In the genomic region with DNA sequence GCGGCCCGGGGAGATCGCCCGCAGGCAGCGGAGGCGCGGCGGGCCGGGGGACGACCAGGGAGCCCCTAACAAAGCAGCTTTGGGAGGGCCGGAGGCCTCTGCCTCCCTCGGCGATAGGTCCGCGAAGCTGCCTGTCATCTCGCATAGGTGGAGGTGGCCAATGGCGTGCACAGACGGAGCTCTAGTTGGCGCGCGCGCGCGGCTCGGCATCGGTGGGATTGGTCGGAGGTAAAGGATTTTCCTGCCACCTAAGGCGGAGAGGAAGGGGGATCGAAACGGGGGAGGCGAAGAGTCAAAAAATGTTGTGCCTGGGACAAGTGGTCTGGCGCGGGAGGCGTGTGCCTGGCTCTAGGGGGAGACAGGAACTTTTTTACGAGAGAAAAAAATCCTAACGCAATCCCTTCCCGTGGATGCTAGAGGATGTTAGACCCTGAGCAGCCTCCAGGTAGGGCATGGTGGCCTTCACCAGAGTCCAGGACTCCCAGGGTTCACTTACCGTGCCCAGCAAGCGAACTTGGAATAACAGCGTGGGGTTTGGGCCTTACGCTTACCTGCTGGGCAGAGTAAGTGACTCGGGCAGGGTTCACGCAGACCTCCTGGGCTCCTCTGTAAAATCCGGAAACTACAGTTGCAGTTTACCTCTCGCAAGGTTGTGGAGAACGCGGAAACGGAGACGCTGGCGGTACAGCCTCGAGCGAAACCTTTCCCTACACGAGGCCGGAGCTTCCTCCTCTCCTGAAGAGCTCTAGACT, we compare ENCODE assay signal across 8 cellular contexts.
A peak's percentile ranks its signal among the peaks of the same experiment; 100 is the strongest.
DNase-seq lines count a peak whose midpoint lies in the region; ATAC-seq and TF ChIP-seq lines count a peak whose summit lies in the region.

No MANE protein-coding gene starts in this region.

- peak; percentile 31 for TF ChIP-seq RAD21 in neural cell (conservative IDR thresholded peaks at IDR 0.05)

- H2AFZ ChIP-seq in OCI-LY7 (ENCODE audit: low read length) (peak overlapping the region; percentile 78; the same call in 1 of the 2 replicates), neural cell (ENCODE audit: low read depth, low read length) (peak overlapping the region; percentile 62)

- peak; percentile 94 for DNase-seq in HK-2 (ENCODE audit: unreplicated experiment)
- peak; percentile 99 for DNase-seq in OCI-LY7 (ENCODE audit: low spot score)
- peak; percentile 89 for DNase-seq in activated T-helper 2 cell treated with anti-CD3 and anti-CD28 coated beads, Interferon-gamma antibody, Interleukin-2, Interleukin-4, amounts not matched to agents 10 μg/mL and 5 μg/mL and 100 μg/mL, durations not matched to agents 14 hours and 24 hours and 36 hours (ENCODE audit: low spot score)
- peak; percentile 49 for DNase-seq in fibroblast of peridontal ligament (ENCODE audit: extremely low read depth)
- peak; percentile 97 for DNase-seq in stimulated activated naive CD8-positive, alpha-beta T cell treated with anti-CD3 and anti-CD28 coated beads, Interleukin-15, Interleukin-2, amounts not matched to agents 100 U/mL and 50 U/mL, for 24 hours

- no peak for TF ChIP-seq CTCF in C4-2B (conservative IDR thresholded peaks at IDR 0.05)
- TF ChIP-seq CTCF in OCI-LY7 (conservative IDR thresholded peaks at IDR 0.05; ENCODE audit: low read length) = no peak
- TF ChIP-seq CTCF in neural cell (IDR thresholded peaks at IDR 0.05; ENCODE audit: poor library complexity, severe bottlenecking) = peak; percentile 19

- H3K36me3 ChIP-seq in OCI-LY7 (ENCODE audit: insufficient read depth, low read length) (no peaks in the 10 kb centered on the region), neural cell (ENCODE audit: insufficient read depth, low read length) (no peaks in the 10 kb centered on the region)

- CTCF ChIA-PET in OCI-LY7 (lab: Charles Lee; ENCODE audit: unreplicated experiment) = interaction anchor here (0.6 to 1.9 kb wide), 9 partner anchors 10 to 1032 kb away, joined by 3 to 6 read pairs (median 4); no protein-coding TSS in a partner anchor

- BruUV-seq in OCI-LY7 (replicated peaks; lab: Mats Ljungman, UMichigan) = TSS peak; percentile 72

- no peaks in the 10 kb centered on the region for H3F3A ChIP-seq in neural cell (ENCODE audit: insufficient read depth, low read length, poor library complexity, severe bottlenecking)

- H3K79me2 ChIP-seq in OCI-LY7 (ENCODE audit: insufficient read depth, low read depth, low read length) (peaks cover 22% of the 10 kb centered on the region), neural cell (replicated peaks; ENCODE audit: insufficient read depth, low read length) (peaks cover 4% of the 10 kb centered on the region)

- H3K4me2 ChIP-seq in OCI-LY7 (ENCODE audit: low read length) = peak overlapping the region; percentile 91
- peak overlapping the region; percentile 65 for H3K4me2 ChIP-seq in neural cell (ENCODE audit: low read length)

- no peaks in the 10 kb centered on the region for H3K9me2 ChIP-seq in OCI-LY7 (ENCODE audit: insufficient read depth, low read length)
- H3K9me2 ChIP-seq in neural cell (ENCODE audit: insufficient read depth, low read length) = no peaks in the 10 kb centered on the region

- TF ChIP-seq EP300 in neural cell (conservative IDR thresholded peaks at IDR 0.05; ENCODE audit: poor library complexity, severe bottlenecking) = no peak

- H3K27me3 Mint-ChIP-seq in activated T-helper 2 cell treated with anti-CD3 and anti-CD28 coated beads, Interferon-gamma antibody, Interleukin-2, Interleukin-4, amounts not matched to agents 10 μg/mL and 5 μg/mL and 100 μg/mL, durations not matched to agents 14 hours and 24 hours and 36 hours (ENCODE audit: low read depth) = peaks cover 36% of the 10 kb centered on the region

- H3K27ac Mint-ChIP-seq in activated T-helper 2 cell treated with anti-CD3 and anti-CD28 coated beads, Interferon-gamma antibody, Interleukin-2, Interleukin-4, amounts not matched to agents 10 μg/mL and 5 μg/mL and 100 μg/mL, durations not matched to agents 14 hours and 24 hours and 36 hours = peak overlapping the region; percentile 21

- peak; percentile 60 for ATAC-seq in GM19463 (IDR thresholded peaks at IDR 0.05; ENCODE audit: unreplicated experiment)
- peak; percentile 89 for ATAC-seq in stimulated activated naive CD8-positive, alpha-beta T cell treated with anti-CD3 and anti-CD28 coated beads, Interleukin-15, Interleukin-2, amounts not matched to agents 100 U/mL and 50 U/mL, for 24 hours

- POLR2A ChIA-PET in OCI-LY7 (lab: Charles Lee) = interaction anchor here (0.6 to 2.0 kb wide), 36 partner anchors 8 to 704 kb away, joined by 3 to 14 read pairs (median 4); no protein-coding TSS in a partner anchor

- peak overlapping the region; percentile 83 for H3K4me3 ChIP-seq in OCI-LY7 (ENCODE audit: low read depth, low read length, poor library complexity, severe bottlenecking)
- peak overlapping the region; percentile 99 for H3K4me3 ChIP-seq in neural cell (ENCODE audit: low read length)

- H4K20me1 ChIP-seq in OCI-LY7 (ENCODE audit: insufficient read depth, low read length) (peaks cover 15% of the 10 kb centered on the region), neural cell (ENCODE audit: insufficient read depth) (no peaks in the 10 kb centered on the region)

- H3K4me1 Mint-ChIP-seq in activated T-helper 2 cell treated with anti-CD3 and anti-CD28 coated beads, Interferon-gamma antibody, Interleukin-2, Interleukin-4, amounts not matched to agents 10 μg/mL and 5 μg/mL and 100 μg/mL, durations not matched to agents 14 hours and 24 hours and 36 hours (ENCODE audit: low read depth) = peaks cover 28% of the 10 kb centered on the region

- H3K9me3 Mint-ChIP-seq in activated T-helper 2 cell treated with anti-CD3 and anti-CD28 coated beads, Interferon-gamma antibody, Interleukin-2, Interleukin-4, amounts not matched to agents 10 μg/mL and 5 μg/mL and 100 μg/mL, durations not matched to agents 14 hours and 24 hours and 36 hours = no peaks in the 10 kb centered on the region

- H3K27ac ChIP-seq in C4-2B (peak overlapping the region; percentile 43), OCI-LY7 (ENCODE audit: low read depth, low read length, poor library complexity, severe bottlenecking) (peak overlapping the region; percentile 71), neural cell (ENCODE audit: low read length) (peak overlapping the region; percentile 74)

- peaks cover 8% of the 10 kb centered on the region for H3K36me3 Mint-ChIP-seq in activated T-helper 2 cell treated with anti-CD3 and anti-CD28 coated beads, Interferon-gamma antibody, Interleukin-2, Interleukin-4, amounts not matched to agents 10 μg/mL and 5 μg/mL and 100 μg/mL, durations not matched to agents 14 hours and 24 hours and 36 hours (ENCODE audit: low read depth)

- intact Hi-C loops in OCI-LY7 (cut with micrococcal nuclease; ENCODE audit: unreplicated experiment) = loop anchor here (2.0 to 10.0 kb wide), 5 partner anchors 53 to 215 kb away; a partner anchor contains a TSS
- intact Hi-C loops in activated T-helper 2 cell treated with anti-CD3 and anti-CD28 coated beads, Interferon-gamma antibody, Interleukin-2, Interleukin-4, amounts not matched to agents 10 μg/mL and 5 μg/mL and 100 μg/mL, durations not matched to agents 14 hours and 24 hours and 36 hours (cut with micrococcal nuclease) = loop anchor here (2.0 to 10.0 kb wide), 6 partner anchors 99 to 842 kb away; a partner anchor contains a TSS

- peak overlapping the region; percentile 87 for H3K9ac ChIP-seq in neural cell (ENCODE audit: low read length)

- no peaks in the 10 kb centered on the region for H3K9me3 ChIP-seq in OCI-LY7 (ENCODE audit: low read length)
- H3K9me3 ChIP-seq in neural cell (ENCODE audit: low read length) = no peaks in the 10 kb centered on the region

- H3K4me3 Mint-ChIP-seq in activated T-helper 2 cell treated with anti-CD3 and anti-CD28 coated beads, Interferon-gamma antibody, Interleukin-2, Interleukin-4, amounts not matched to agents 10 μg/mL and 5 μg/mL and 100 μg/mL, durations not matched to agents 14 hours and 24 hours and 36 hours (ENCODE audit: low read depth) = peak overlapping the region; percentile 81

- peaks cover 20% of the 10 kb centered on the region for H3K4me1 ChIP-seq in OCI-LY7 (ENCODE audit: insufficient read depth, low read length, poor library complexity, severe bottlenecking)

- H3K27me3 ChIP-seq in neural cell (ENCODE audit: insufficient read depth, low read depth, low read length) = no peaks in the 10 kb centered on the region

TF ChIP-seq in neural cell, 6 proteins besides CTCF, POLR2A, EP300 and RAD21:
- TF ChIP-seq, protein P1, sequence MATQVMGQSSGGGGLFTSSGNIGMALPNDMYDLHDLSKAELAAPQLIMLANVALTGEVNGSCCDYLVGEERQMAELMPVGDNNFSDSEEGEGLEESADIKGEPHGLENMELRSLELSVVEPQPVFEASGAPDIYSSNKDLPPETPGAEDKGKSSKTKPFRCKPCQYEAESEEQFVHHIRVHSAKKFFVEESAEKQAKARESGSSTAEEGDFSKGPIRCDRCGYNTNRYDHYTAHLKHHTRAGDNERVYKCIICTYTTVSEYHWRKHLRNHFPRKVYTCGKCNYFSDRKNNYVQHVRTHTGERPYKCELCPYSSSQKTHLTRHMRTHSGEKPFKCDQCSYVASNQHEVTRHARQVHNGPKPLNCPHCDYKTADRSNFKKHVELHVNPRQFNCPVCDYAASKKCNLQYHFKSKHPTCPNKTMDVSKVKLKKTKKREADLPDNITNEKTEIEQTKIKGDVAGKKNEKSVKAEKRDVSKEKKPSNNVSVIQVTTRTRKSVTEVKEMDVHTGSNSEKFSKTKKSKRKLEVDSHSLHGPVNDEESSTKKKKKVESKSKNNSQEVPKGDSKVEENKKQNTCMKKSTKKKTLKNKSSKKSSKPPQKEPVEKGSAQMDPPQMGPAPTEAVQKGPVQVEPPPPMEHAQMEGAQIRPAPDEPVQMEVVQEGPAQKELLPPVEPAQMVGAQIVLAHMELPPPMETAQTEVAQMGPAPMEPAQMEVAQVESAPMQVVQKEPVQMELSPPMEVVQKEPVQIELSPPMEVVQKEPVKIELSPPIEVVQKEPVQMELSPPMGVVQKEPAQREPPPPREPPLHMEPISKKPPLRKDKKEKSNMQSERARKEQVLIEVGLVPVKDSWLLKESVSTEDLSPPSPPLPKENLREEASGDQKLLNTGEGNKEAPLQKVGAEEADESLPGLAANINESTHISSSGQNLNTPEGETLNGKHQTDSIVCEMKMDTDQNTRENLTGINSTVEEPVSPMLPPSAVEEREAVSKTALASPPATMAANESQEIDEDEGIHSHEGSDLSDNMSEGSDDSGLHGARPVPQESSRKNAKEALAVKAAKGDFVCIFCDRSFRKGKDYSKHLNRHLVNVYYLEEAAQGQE (IDR thresholded peaks at IDR 0.05; ENCODE audit: borderline replicate concordance) = peak; percentile 49
- TF ChIP-seq SMC3 (conservative IDR thresholded peaks at IDR 0.05; ENCODE audit: poor library complexity) (peak; percentile 35), EZH2 (IDR thresholded peaks at IDR 0.05; ENCODE audit: borderline replicate concordance, insufficient read depth, low read length, poor library complexity, severe bottlenecking) (no peak)

Comparison
In these comparisons a context has a peak if more than half of its experiments do, and no peak if none do; other contexts are left out.
1. Peak in every context shown above with its lines: DNase-seq, ATAC-seq, H3K4me3 ChIP-seq and H3K27ac ChIP-seq.
2. DNase-seq: peak in every context shown above with its lines; median percentile 99 in OCI-LY7; 97 in stimulated activated naive CD8-positive, alpha-beta T cell treated with anti-CD3 and anti-CD28 coated beads, Interleukin-15, Interleukin-2, amounts not matched to agents 100 U/mL and 50 U/mL, for 24 hours; 94 in HK-2; 89 in activated T-helper 2 cell treated with anti-CD3 and anti-CD28 coated beads, Interferon-gamma antibody, Interleukin-2, Interleukin-4, amounts not matched to agents 10 μg/mL and 5 μg/mL and 100 μg/mL, durations not matched to agents 14 hours and 24 hours and 36 hours; 49 in fibroblast of peridontal ligament.